9 cellular contexts compared by ENCODE assay signal in genomic region chr7:28096713-28097112, GRCh38.
DNase-seq lines count a peak whose midpoint lies in the region; ATAC-seq and TF ChIP-seq lines count a peak whose summit lies in the region.
"Had no signal": no experiment of that assay in that cellular context is flagged by ENCODE, and none has a peak within 500 bp of the region (broad histone marks: within the 10 kb centered on the region; RNA-seq: fewer than 3 reads in every experiment).

No MANE protein-coding gene starts in this region.

- H3K4me1 ChIP-seq in sigmoid colon = peaks cover 0 to 77% (median 50%) of the 10 kb centered on the region in 4 donors

- no peaks in the 10 kb centered on the region for H3K9me3 ChIP-seq in sigmoid colon

- H3K4me3 ChIP-seq in sigmoid colon = no peak overlapping the region

- no peaks in the 10 kb centered on the region for H3K27me3 ChIP-seq in sigmoid colon

- no peaks in the 10 kb centered on the region for H3K36me3 ChIP-seq in sigmoid colon

- TF ChIP-seq EP300 in sigmoid colon (IDR thresholded peaks at IDR 0.05) = no peak

- H3K27ac ChIP-seq in sigmoid colon = peak overlapping the region; percentile 21 to 73 (median 54)

- no peak for TF ChIP-seq POLR2A in sigmoid colon (IDR thresholded peaks at IDR 0.05)

- peak; percentile 70 for DNase-seq in Daoy (ENCODE audit: low read depth)
- DNase-seq in HUDEP-2 (lab: John Stamatoyannopoulos, UW; ENCODE audit: unreplicated experiment in 76 of 76) = peak in 40 of 76 experiments; percentile 4 to 69 (median 34)
- DNase-seq in SHP77 (lab: John Stamatoyannopoulos, UW) = peak; percentile 59 to 64
- peak; percentile 79 for DNase-seq in astrocyte of the hippocampus (ENCODE audit: low read depth, low spot score)
- DNase-seq in hepatic stellate cell (ENCODE audit: low spot score) = peak; percentile 68
- DNase-seq in sigmoid colon = peak; percentile 83
- DNase-seq in OCI-M2 (lab: John Stamatoyannopoulos, UW; ENCODE audit: unreplicated experiment) = no peak
- DNase-seq: activated naive CD8-positive, alpha-beta T cell treated with anti-CD3 and anti-CD28 coated beads, Interleukin-2, amount 10 ng/mL, durations not matched to agents 7 days and 5 days had no signal

- intact Hi-C loops in sigmoid colon (cut with DNase I) = loop anchor here (2.0 to 10.0 kb wide), 6 partner anchors 32 to 522 kb away; no protein-coding TSS in a partner anchor

- WGBS in sigmoid colon, 2 donors = 0 to 1% methylated on average over 3 of the region's 3 CpGs

- TF ChIP-seq CTCF in sigmoid colon (IDR thresholded peaks at IDR 0.05) = peak; percentile 82 to 88 (median 86)

- no peak for ATAC-seq in HG03139 (IDR thresholded peaks at IDR 0.05; ENCODE audit: unreplicated experiment)
